ENCODE assay signal across 34 cellular contexts in the genomic region with DNA sequence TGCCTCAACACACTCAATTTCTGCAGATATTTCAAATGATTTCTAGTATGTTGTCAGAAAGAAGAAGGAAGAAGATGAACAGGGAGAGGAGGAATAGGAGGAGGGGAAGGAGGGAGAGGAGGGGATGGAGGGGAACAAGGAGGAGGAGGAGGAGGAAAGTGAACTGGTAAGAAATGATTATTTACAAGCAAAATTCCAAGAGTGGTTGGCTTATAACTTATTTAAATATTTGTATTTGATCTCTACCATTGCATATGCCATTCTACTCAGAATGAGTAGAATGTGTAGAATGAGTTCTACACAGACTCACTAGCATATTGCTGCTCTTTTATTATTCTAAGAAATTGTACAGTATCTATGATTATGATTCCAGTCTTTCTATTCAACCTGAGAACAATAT.
"Had no signal": no experiment of that assay in that cellular context is flagged by ENCODE, and none has a peak within 500 bp of the region (broad histone marks: within the 10 kb centered on the region; RNA-seq: fewer than 3 reads in every experiment).

No MANE protein-coding gene starts in this region.

- H3K4me1 ChIP-seq: adrenal gland, ascending aorta, body of pancreas, breast epithelium had no signal

- H3K36me3 ChIP-seq: adrenal gland, ascending aorta, brain microvascular endothelial cell, breast epithelium, cardiac muscle cell had no signal

- H3K27ac ChIP-seq: adrenal gland, ascending aorta, body of pancreas, brain microvascular endothelial cell, breast epithelium, cardiac muscle cell had no signal

- H3K27me3 ChIP-seq: adrenal gland, ascending aorta, body of pancreas, brain microvascular endothelial cell, breast epithelium, cardiac muscle cell had no signal

- FAIRE-seq: astrocyte, bronchial epithelial cell had no signal

- H3K4me3 ChIP-seq: adrenal gland, ascending aorta, body of pancreas, breast epithelium, cardiac muscle cell had no signal

- H3K9me3 ChIP-seq: adrenal gland, ascending aorta, body of pancreas, breast epithelium had no signal

- DNase-seq: activated effector memory CD4-positive, alpha-beta T cell treated with anti-CD3 and anti-CD28 coated beads, Interleukin-2, amount 50 U/mL, for 16 hours; activated effector memory CD4-positive, alpha-beta T cell treated with Interleukin-2 at 50 U/mL for 16 hours; activated gamma-delta T cell; activated gamma-delta T cell treated with Interleukin-2 at 50 U/mL for 16 hours; activated naive CD4-positive, alpha-beta T cell; activated naive CD4-positive, alpha-beta T cell treated with anti-CD3 and anti-CD28 coated beads for 36 hours; activated naive CD4-positive, alpha-beta T cell treated with anti-CD3 and anti-CD28 coated beads, Interleukin-2, amount 10 ng/mL, durations not matched to agents 7 days and 5 days; activated naive CD4-positive, alpha-beta T cell treated with anti-CD3 and anti-CD28 coated beads, Interleukin-2, amount 50 U/mL, for 16 hours; activated naive CD4-positive, alpha-beta T cell treated with Interleukin-2 at 50 U/mL for 16 hours; activated naive CD8-positive, alpha-beta T cell treated with anti-CD3 and anti-CD28 coated beads for 36 hours; activated naive CD8-positive, alpha-beta T cell treated with anti-CD3 and anti-CD28 coated beads, Interleukin-2, amount 10 ng/mL, durations not matched to agents 7 days and 5 days; activated naive CD8-positive, alpha-beta T cell treated with anti-CD3 and anti-CD28 coated beads, Interleukin-2, amount 50 U/mL, for 24 hours; activated T-cell treated with anti-CD3 and anti-CD28 coated beads, Interleukin-2, amount 50 U/mL, for 1 hour; activated T-cell treated with anti-CD3 and anti-CD28 coated beads, Interleukin-2, amount 50 U/mL, for 24 hours; activated T-cell treated with anti-CD3 and anti-CD28 coated beads, Interleukin-2, amount 50 U/mL, for 4 hours; activated T-cell treated with anti-CD3 and anti-CD28 coated beads, Interleukin-2, amount 50 U/mL, for 48 hours; activated T-cell treated with anti-CD3 and anti-CD28 coated beads, Interleukin-2, amount 50 U/mL, for 72 hours; adrenal gland; amniotic stem cell; amygdala; anterior cingulate cortex; aorta; body of pancreas; brain microvascular endothelial cell; caudate nucleus; central memory CD4-positive, alpha-beta T cell; cerebellar nuclear complex had no signal

- ATAC-seq: activated naive CD4-positive, alpha-beta T cell treated with anti-CD3 and anti-CD28 coated beads, Interleukin-2, amount 50 U/mL, for 72 hours; activated naive CD8-positive, alpha-beta T cell treated with anti-CD3 and anti-CD28 coated beads, Interleukin-2, amount 50 U/mL, for 24 hours; activated T-cell treated with anti-CD3 and anti-CD28 coated beads, Interleukin-2, amount 50 U/mL, for 4 hours; activated T-cell treated with anti-CD3 and anti-CD28 coated beads, Interleukin-2, amount 50 U/mL, for 72 hours; activated T-helper 17 cell treated with anti-CD3 and anti-CD28 coated beads, Interleukin-2, amount 50 U/mL, for 72 hours; body of pancreas had no signal
